8 cellular contexts compared by ENCODE assay signal in the genomic region with DNA sequence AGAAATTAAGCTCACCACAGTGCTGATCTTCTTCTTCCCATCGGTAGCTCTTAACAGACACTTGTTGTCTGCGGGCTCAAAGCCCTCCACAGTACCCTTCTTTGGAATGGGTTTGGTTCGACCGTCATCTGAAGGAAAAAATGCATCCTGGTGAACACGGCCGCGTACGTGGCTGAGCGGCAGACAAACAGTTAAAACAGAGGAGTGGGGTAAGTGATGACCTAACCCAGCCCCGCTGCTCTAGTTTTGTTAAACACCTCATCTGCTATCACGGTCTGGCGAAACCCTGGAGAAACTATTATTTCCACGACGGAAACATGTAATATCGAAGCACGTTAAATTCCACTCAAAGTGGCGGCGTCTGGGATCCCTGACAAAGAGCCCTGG. TPM values are rescaled to one million over a fixed set of nuclear protein-coding genes. Genes with fewer than 3 reads are reported as not detected.
A peak's percentile ranks its signal among the peaks of the same experiment; 100 is the strongest.
DNase-seq lines count a peak whose midpoint lies in the region; ATAC-seq, FAIRE-seq and TF ChIP-seq lines count a peak whose summit lies in the region.

No MANE protein-coding gene starts in this region.

- BruUV-seq in HepG2 (replicated peaks; lab: Mats Ljungman, UMichigan), result TSS peak; percentile 59

- TF ChIP-seq CTCF in body of pancreas (IDR thresholded peaks at IDR 0.05) (no peak), HepG2 (CRISPR knock-in tag; IDR thresholded peaks at IDR 0.05) (no peak), type B pancreatic cell (conservative IDR thresholded peaks at IDR 0.05) (no peak)

- 0% methylated on average over 16 to 18 of the region's 18 CpGs for WGBS in body of pancreas, 2 donors
- 1% methylated on average over 15 of the region's 18 CpGs for WGBS in HepG2 (ENCODE audit: low lambda C conversion rate)

- H2AFZ ChIP-seq in HepG2 (ENCODE audit: low read length), result no peak overlapping the region

- no peak for TF ChIP-seq RAD21 in HepG2 (CRISPR knock-in tag; IDR thresholded peaks at IDR 0.05)

- peak overlapping the region; percentile 100 for H3K4me3 Mint-ChIP-seq in type B pancreatic cell

- H3K9ac ChIP-seq in HUES48 (ENCODE audit: low read depth, low read length), result peak overlapping the region; percentile 92
- H3K9ac ChIP-seq in HepG2 (ENCODE audit: insufficient read depth, low read depth, low read length), result peak overlapping the region; percentile 97

- H3K9me3 Mint-ChIP-seq in type B pancreatic cell, result no peaks in the 10 kb centered on the region

- no peak for TF ChIP-seq POLR2A in body of pancreas (IDR thresholded peaks at IDR 0.05)
- TF ChIP-seq POLR2A in HepG2 (IDR thresholded peaks at IDR 0.05; ENCODE audit: insufficient read depth in 1 of 2, low read depth in 2 of 2, low read length in 2 of 2), result no peak

- intact Hi-C loops in body of pancreas (cut with DNase I) (no loop called here), HepG2 (cut with micrococcal nuclease; ENCODE audit: unreplicated experiment) (loop anchor here (5.0 kb wide), 1 partner anchor 36 kb away; no protein-coding TSS in a partner anchor)

- peak overlapping the region; percentile 98 for H3K27ac Mint-ChIP-seq in type B pancreatic cell

- H3K4me2 ChIP-seq in HepG2 (ENCODE audit: low read depth, low read length), result peak overlapping the region; percentile 82

- H3K36me3 ChIP-seq in HUES48 (ENCODE audit: control insufficient read depth, insufficient read depth, low read length) (peaks cover 46% of the 10 kb centered on the region), body of pancreas (replicated peaks in 1 of 2; ENCODE audit: insufficient read depth in 1 of 2, low read depth in 2 of 2) (peaks cover 5 to 20% of the 10 kb centered on the region in 2 donors), HepG2 (replicated peaks in 1 of 2; ENCODE audit: control insufficient read depth in 1 of 2, insufficient read depth in 2 of 2, low read length in 2 of 2) (peaks cover 5 to 26% of the 10 kb centered on the region in 2 experiments)

- TF ChIP-seq EP300 in HepG2 (IDR thresholded peaks at IDR 0.05; ENCODE audit: low read depth in 2 of 2, low read length in 2 of 2) (no peak), HepG2 (CRISPR knock-in tag; IDR thresholded peaks at IDR 0.05; ENCODE audit: borderline replicate concordance) (no peak)

- peaks cover 32% of the 10 kb centered on the region for H3K36me3 Mint-ChIP-seq in type B pancreatic cell

- H3K27me3 Mint-ChIP-seq in type B pancreatic cell, result no peaks in the 10 kb centered on the region

- DNase-seq in ACHN, result peak; percentile 24
- no peak for DNase-seq in body of pancreas
- no peak for DNase-seq in HepG2 (ENCODE audit: low spot score)
- no peak for DNase-seq in type B pancreatic cell (ENCODE audit: extremely low spot score, unreplicated experiment)
- DNase-seq in hippocampal formation (lab: John Stamatoyannopoulos, UW), result no peak
- no peak for DNase-seq in GF-D8 (lab: John Stamatoyannopoulos, UW)

- peaks cover 8% of the 10 kb centered on the region for H3K4me1 ChIP-seq in HUES48 (ENCODE audit: control insufficient read depth, insufficient read depth, low read length)
- H3K4me1 ChIP-seq in body of pancreas, result peaks cover 30% of the 10 kb centered on the region
- H3K4me1 ChIP-seq in HepG2 (ENCODE audit: insufficient read depth, low read length), result peaks cover 34% of the 10 kb centered on the region

- H3K4me1 Mint-ChIP-seq in type B pancreatic cell (ENCODE audit: unreplicated experiment), result peaks cover 46% of the 10 kb centered on the region

- H3K4me3 ChIP-seq in HUES48 (ENCODE audit: low read depth, low read length), result peak overlapping the region; percentile 99
- H3K4me3 ChIP-seq in body of pancreas, result peak overlapping the region; percentile 56 to 64
- H3K4me3 ChIP-seq in HepG2 (replicated peaks in 1 of 3; ENCODE audit: insufficient read depth in 1 of 3, low read depth in 2 of 3, low read length in 3 of 3), result peak overlapping the region; percentile 72 to 96 (median 76)

- no peaks in the 10 kb centered on the region for H3K27me3 ChIP-seq in HUES48 (ENCODE audit: control insufficient read depth, insufficient read depth, low read length)
- no peaks in the 10 kb centered on the region for H3K27me3 ChIP-seq in body of pancreas
- no peaks in the 10 kb centered on the region; a peak in 2 of 5 replicates for H3K27me3 ChIP-seq in HepG2 (ENCODE audit: control insufficient read depth in 1 of 2, insufficient read depth in 2 of 2, low read length in 2 of 2)

- peaks cover 21% of the 10 kb centered on the region for H3K79me2 ChIP-seq in HepG2 (ENCODE audit: insufficient read depth, low read length)

- H3K27ac ChIP-seq in HUES48 (ENCODE audit: low read depth, low read length) (peak overlapping the region; percentile 94), body of pancreas (peak overlapping the region; percentile 82 to 95 (median 90)), HepG2 (ENCODE audit: extremely low read length, insufficient read depth, low read length) (peak overlapping the region; percentile 86)

- H3K9me3 ChIP-seq in HUES48 (ENCODE audit: control insufficient read depth, insufficient read depth, low read length) (no peaks in the 10 kb centered on the region), body of pancreas (no peaks in the 10 kb centered on the region), HepG2 (ENCODE audit: low read length) (no peaks in the 10 kb centered on the region)

- FAIRE-seq in HepG2 (lab: Jason Lieb, UNC), result no peak

- H4K20me1 ChIP-seq in HepG2 (ENCODE audit: insufficient read depth, low read length), result peaks cover 7% of the 10 kb centered on the region

- ATAC-seq in body of pancreas (peak; percentile 6), HepG2 (no peak), GM19467 (IDR thresholded peaks at IDR 0.05; ENCODE audit: unreplicated experiment) (no peak)

- in situ Hi-C loops in ACHN (cut with HindIII; ENCODE audit: low pct_ligation_motif_present, low pct_unique_long_range_greater_than_20kb, low sequenced_read_pairs), result no loop called here
- in situ Hi-C loops in HepG2 (cut with HindIII; ENCODE audit: extremely low pct_ligation_motif_present, low pct_unique_long_range_greater_than_20kb), result no loop called here

- POLR2A ChIA-PET in HepG2 (lab: Yijun Ruan, JAX), result interaction anchor here (0.6 to 4.6 kb wide), 7 partner anchors 9 to 104 kb away, joined by 3 to 60 read pairs (median 5); a partner anchor contains a TSS

- CTCF ChIA-PET in HepG2 (lab: Yijun Ruan, JAX; ENCODE audit: low intra/inter-chr PET ratio, low total read pairs), result no interaction called here

TF ChIP-seq in HepG2, 621 proteins besides CTCF, POLR2A, EP300 and RAD21 (continues in another document):
- TF ChIP-seq ZFP82 (CRISPR knock-in tag; IDR thresholded peaks at IDR 0.05; ENCODE audit: borderline replicate concordance) (no peak), HMG20B (CRISPR knock-in tag; conservative IDR thresholded peaks at IDR 0.05) (no peak), IRX3 (CRISPR knock-in tag; IDR thresholded peaks at IDR 0.05; ENCODE audit: borderline replicate concordance, low read depth) (no peak), ZNF629 (CRISPR knock-in tag; conservative IDR thresholded peaks at IDR 0.05) (peak; percentile 88), MTF1 (CRISPR knock-in tag; IDR thresholded peaks at IDR 0.05) (no peak), ARNT2 (CRISPR knock-in tag; IDR thresholded peaks at IDR 0.05; ENCODE audit: low read depth) (0 out of 2 replicates have a peak, but pooled peaks have one; percentile 2), SRSF1 (optimal IDR thresholded peaks at IDR 0.05; ENCODE audit: low read depth, low read length) (no peak), ATRX (CRISPR knock-in tag; IDR thresholded peaks at IDR 0.05; ENCODE audit: borderline replicate concordance) (no peak), MIER3 (CRISPR knock-in tag; IDR thresholded peaks at IDR 0.05; ENCODE audit: borderline replicate concordance) (no peak), ZBTB21 (CRISPR knock-in tag; IDR thresholded peaks at IDR 0.05) (0 out of 2 replicates have a peak, but pooled peaks have one; percentile 10), ZSCAN9 (CRISPR knock-in tag; IDR thresholded peaks at IDR 0.05; ENCODE audit: borderline replicate concordance) (no peak)
- TF ChIP-seq, protein P1, sequence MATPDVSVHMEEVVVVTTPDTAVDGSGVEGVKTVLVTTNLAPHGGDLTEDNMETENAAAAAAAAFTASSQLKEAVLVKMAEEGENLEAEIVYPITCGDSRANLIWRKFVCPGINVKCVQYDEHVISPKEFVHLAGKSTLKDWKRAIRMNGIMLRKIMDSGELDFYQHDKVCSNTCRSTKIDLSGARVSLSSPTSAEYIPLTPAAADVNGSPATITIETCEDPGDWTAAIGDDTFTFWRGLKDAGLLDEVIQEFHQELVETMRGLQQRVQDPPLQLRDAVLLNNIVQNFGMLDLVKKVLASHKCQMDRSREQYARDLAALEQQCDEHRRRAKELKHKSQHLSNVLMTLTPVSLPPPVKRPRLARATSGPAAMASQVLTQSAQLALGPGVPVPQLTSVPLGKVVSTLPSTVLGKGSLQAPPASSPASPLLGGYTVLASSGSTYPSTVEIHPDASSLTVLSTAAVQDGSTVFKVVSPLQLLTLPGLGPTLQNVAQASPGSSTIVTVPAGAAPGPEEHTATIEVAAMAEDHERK (CRISPR knock-in tag; IDR thresholded peaks at IDR 0.05; ENCODE audit: low read depth), result no peak

RNA-seq across cellular contexts. Expression of a gene that starts 0.7 kb away (rescaled TPM):
- 100 to 1,000 TPM; 122 to 209 TPM for total RNA-seq in body of pancreas
- total RNA-seq in HepG2 (2016; rRNA removed; fragmentation: Illumina TruSeq; extraction: Trizol), result 208 and 346 TPM in 2 replicates
- 41.2 and 44.6 TPM in 2 replicates for total RNA-seq in HepG2 (2016; cell fraction: cytosol; rRNA removed; fragmentation: Illumina TruSeq; extraction: Trizol; ENCODE audit: low read depth)
- total RNA-seq in HepG2 (2016; cell fraction: insoluble cytoplasmic fraction; rRNA removed; fragmentation: Illumina TruSeq; extraction: Trizol), result 215 and 364 TPM in 2 replicates
- 66.6 and 67.3 TPM in 2 replicates for total RNA-seq in HepG2 (2016; cell fraction: membrane; rRNA removed; fragmentation: Illumina TruSeq; extraction: Trizol)
- total RNA-seq in HepG2 (2016; cell fraction: nucleus; rRNA removed; fragmentation: Illumina TruSeq; extraction: Trizol), result 83.4 and 83.7 TPM in 2 replicates
- polyA plus RNA-seq in HepG2 (2011; rRNA removed), result 257 and 356 TPM in 2 replicates
- polyA plus RNA-seq in HepG2 (2011; cell fraction: cytosol; rRNA removed), result 182 and 220 TPM in 2 replicates
- 51.4 and 52.1 TPM in 2 replicates for polyA plus RNA-seq in HepG2 (2011; cell fraction: nucleus; rRNA removed)
- 184 and 206 TPM in 2 replicates for polyA plus RNA-seq in HepG2 (2012)
- 72.3 and 76.1 TPM in 2 replicates for polyA plus RNA-seq in HepG2 (2016; cell fraction: cytosol; fragmentation: Illumina TruSeq; extraction: Trizol; ENCODE audit: low read depth)
- 607 and 646 TPM in 2 replicates for polyA plus RNA-seq in HepG2 (2016; cell fraction: insoluble cytoplasmic fraction; fragmentation: Illumina TruSeq; extraction: Trizol; ENCODE audit: low read depth)
- 102 TPM in 2 replicates for polyA plus RNA-seq in HepG2 (2016; cell fraction: membrane; fragmentation: Illumina TruSeq; extraction: Trizol; ENCODE audit: low read depth)
- 218 and 240 TPM in 2 replicates for polyA plus RNA-seq in HepG2 (2016; cell fraction: nucleus; fragmentation: Illumina TruSeq; extraction: Trizol; ENCODE audit: insufficient read depth, low read depth)
- 39.8 and 85.1 TPM in 2 replicates for polyA minus RNA-seq in HepG2 (2011; rRNA and poly(A)+ RNA removed; ENCODE audit: low replicate concordance)
- 43.2 and 55.2 TPM in 2 replicates for polyA minus RNA-seq in HepG2 (2011; cell fraction: cytosol; rRNA and poly(A)+ RNA removed)
- polyA minus RNA-seq in HepG2 (2011; cell fraction: nucleus; rRNA and poly(A)+ RNA removed), result 31.1 and 41.5 TPM in 2 replicates
- total RNA-seq in type B pancreatic cell (ENCODE audit: low replicate concordance), result 176 and 235 TPM in 2 replicates
